15 cellular contexts compared by ENCODE assay signal in the genomic region with DNA sequence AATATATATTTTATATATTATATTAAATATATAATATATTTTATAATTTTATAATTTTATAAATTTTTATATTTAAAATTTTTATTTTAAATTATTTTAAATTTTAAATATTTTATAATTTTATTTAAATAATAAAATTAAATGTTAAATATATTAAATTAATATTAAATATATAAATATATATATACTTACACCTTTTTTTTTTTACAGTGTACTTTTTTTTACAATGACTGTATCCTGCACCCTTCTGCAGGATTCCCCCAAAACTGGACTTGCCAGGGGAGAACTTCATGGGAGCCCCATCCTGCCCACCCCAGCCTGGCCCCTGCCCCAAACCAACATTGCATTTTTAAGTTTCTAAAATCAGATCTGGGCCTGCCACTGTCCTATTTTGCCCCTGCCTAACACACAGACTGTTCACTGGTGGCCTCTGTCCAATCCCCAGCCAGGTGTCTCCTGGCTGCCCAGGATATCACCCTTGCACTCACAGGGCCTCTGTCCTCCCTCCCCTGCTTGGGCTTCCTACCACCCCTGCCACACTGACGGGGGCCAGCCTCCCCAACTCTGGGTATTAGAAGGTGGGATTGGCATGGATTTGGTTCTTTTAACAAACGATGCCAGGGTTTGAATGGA.
"Had no signal": no experiment of that assay in that cellular context is flagged by ENCODE, and none has a peak within 500 bp of the region (broad histone marks: within the 10 kb centered on the region; RNA-seq: fewer than 3 reads in every experiment).

No MANE protein-coding gene starts in this region.

- H3K4me3 ChIP-seq: colonic mucosa, mucosa of descending colon, tibial nerve had no signal

- H3K36me3 Mint-ChIP-seq: naive thymus-derived CD4-positive, alpha-beta T cell; stimulated activated memory B cell treated with anti-CD40 and anti-IgM and Interleukin-4, amounts not matched to agents 10 μg/mL and 1 μg/mL and 100 μg/mL, for 72 hours had no signal

- H3K4me3 Mint-ChIP-seq: naive thymus-derived CD4-positive, alpha-beta T cell; stimulated activated memory B cell treated with anti-CD40 and anti-IgM and Interleukin-4, amounts not matched to agents 10 μg/mL and 1 μg/mL and 100 μg/mL, for 72 hours had no signal

- H3K27ac ChIP-seq: colonic mucosa, parathyroid adenoma, tibial nerve had no signal

- H3K9me3 Mint-ChIP-seq: naive thymus-derived CD4-positive, alpha-beta T cell; stimulated activated memory B cell treated with anti-CD40 and anti-IgM and Interleukin-4, amounts not matched to agents 10 μg/mL and 1 μg/mL and 100 μg/mL, for 72 hours had no signal

- H3K4me1 Mint-ChIP-seq: naive thymus-derived CD4-positive, alpha-beta T cell; stimulated activated memory B cell treated with anti-CD40 and anti-IgM and Interleukin-4, amounts not matched to agents 10 μg/mL and 1 μg/mL and 100 μg/mL, for 72 hours had no signal

- H3K27ac Mint-ChIP-seq: naive thymus-derived CD4-positive, alpha-beta T cell; stimulated activated memory B cell treated with anti-CD40 and anti-IgM and Interleukin-4, amounts not matched to agents 10 μg/mL and 1 μg/mL and 100 μg/mL, for 72 hours had no signal

- DNase-seq: activated CD4-positive, alpha-beta T cell treated with anti-CD3 and anti-CD28 coated beads for 1 hour; activated naive CD4-positive, alpha-beta T cell treated with anti-CD3 and anti-CD28 coated beads, Interleukin-2, amount 50 U/mL, for 16 hours; amniotic stem cell; caudate nucleus; colonic mucosa; mammary epithelial cell; mucosa of descending colon; stimulated activated CD4-positive, alpha-beta T cell treated with anti-CD3 and anti-CD28 coated beads, Interleukin-2, amount 100 ng/mL, for 48 hours; substantia nigra had no signal

- ATAC-seq: esophagus mucosa; left lobe of liver; mucosa of descending colon; naive thymus-derived CD4-positive, alpha-beta T cell; stimulated activated memory B cell treated with anti-CD40 and anti-IgM and Interleukin-4, amounts not matched to agents 10 μg/mL and 1 μg/mL and 100 μg/mL, for 72 hours had no signal
